8 cellular contexts compared by ENCODE assay signal in the genomic region with DNA sequence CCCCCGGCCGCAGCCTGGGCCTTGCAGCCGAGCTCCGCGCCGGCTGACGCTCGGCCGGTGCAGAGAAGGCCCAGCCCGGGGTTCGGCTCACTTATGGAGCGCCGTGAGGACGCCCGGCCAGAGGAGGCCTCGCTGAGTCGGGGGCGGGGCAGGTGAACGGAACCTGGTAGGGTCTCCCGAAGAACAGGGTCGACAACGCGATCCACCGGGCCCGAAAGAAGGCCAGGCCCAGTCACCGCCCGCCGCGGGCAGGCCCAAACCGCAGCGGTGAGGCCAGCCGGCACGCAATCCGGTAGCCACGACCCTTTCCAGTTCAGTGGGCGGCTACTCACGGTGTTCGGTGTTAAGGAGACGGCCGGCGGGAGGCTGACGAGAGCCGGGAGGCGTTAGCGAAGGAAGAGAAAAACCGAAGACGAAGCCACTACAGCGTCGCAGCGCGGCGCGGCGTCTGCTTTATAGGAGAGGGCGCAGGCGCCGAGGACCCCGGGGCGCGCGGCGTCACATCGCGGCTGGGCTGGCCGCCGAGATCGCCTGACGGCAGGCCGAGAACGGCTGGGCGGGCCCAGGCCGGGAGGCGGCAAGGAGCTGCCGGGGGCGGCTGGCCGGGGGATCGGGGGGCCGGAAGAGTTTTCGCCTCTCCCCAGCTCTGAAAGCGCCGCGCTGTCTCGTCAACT. TPM values are rescaled to one million over a fixed set of nuclear protein-coding genes. Genes with fewer than 3 reads are reported as not detected.
DNase-seq lines count a peak whose midpoint lies in the region; ATAC-seq lines count a peak whose summit lies in the region.

A gene (minus strand): TSS at position 428 of the 674 bp plus-strand sequence. CDS start 2,928 bp downstream, outside the sequence.

- H3K27ac Mint-ChIP-seq in CD4-positive, alpha-beta memory T cell: peak within 1 kb of the TSS; percentile 97 to 99 (median 98)
- peak within 1 kb of the TSS; percentile 97 to 99 for H3K27ac Mint-ChIP-seq in effector memory CD8-positive, alpha-beta T cell
- H3K27ac Mint-ChIP-seq in memory B cell: peak within 1 kb of the TSS; percentile 99

- DNase-seq in CD4-positive, alpha-beta memory T cell: peak; percentile 81 to 94 (median 91)
- DNase-seq in NOMO-1 treated with dmso at 0.1 percent for 144 hours (lab: John Stamatoyannopoulos, UW; ENCODE audit: unreplicated experiment) (peak; percentile 77), memory B cell (ENCODE audit: low spot score in 2 of 2) (peak; percentile 93 to 98)
- DNase-seq in activated CD8-positive, alpha-beta memory T cell treated with anti-CD3 and anti-CD28 coated beads for 48 hours (ENCODE audit: low read depth in 2 of 3, low spot score in 2 of 3): peak; percentile 74 to 85 (median 84)
- DNase-seq in effector memory CD8-positive, alpha-beta T cell: peak; percentile 82 to 91 (median 88)
- DNase-seq in stimulated activated CD8-positive, alpha-beta memory T cell treated with anti-CD3 and anti-CD28 coated beads, Interleukin-12 subunit alpha, Interleukin-12 subunit beta, amount 100 ng/mL, for 1 hour (ENCODE audit: low read depth): peak; percentile 77

- H3K27ac ChIP-seq in CD4-positive, alpha-beta memory T cell (ENCODE audit: low read depth, low read length): peak within 1 kb of the TSS; percentile 97

- H3K27me3 ChIP-seq in CD4-positive, alpha-beta memory T cell (ENCODE audit: insufficient read depth, low read length): no peaks in the 10 kb centered on the region

- H3K9me3 ChIP-seq in CD4-positive, alpha-beta memory T cell (ENCODE audit: control insufficient read depth in 1 of 2, low read length in 2 of 2): no peaks in the 10 kb centered on the region

- peaks cover 42% of the 10 kb centered on the region for H3K4me1 ChIP-seq in CD4-positive, alpha-beta memory T cell (ENCODE audit: insufficient read depth, low read length)

- H3K36me3 ChIP-seq in CD4-positive, alpha-beta memory T cell (ENCODE audit: insufficient read depth, low read length): peaks cover 18% of the 10 kb centered on the region

- H3K4me3 ChIP-seq in CD4-positive, alpha-beta memory T cell (ENCODE audit: low read length in 2 of 2): peak within 1 kb of the TSS; percentile 71 to 89

- peaks cover 18 to 31% of the 10 kb centered on the region in 2 donors for H3K36me3 Mint-ChIP-seq in CD4-positive, alpha-beta memory T cell
- H3K36me3 Mint-ChIP-seq in effector memory CD8-positive, alpha-beta T cell (ENCODE audit: insufficient read depth): peaks cover 58% of the 10 kb centered on the region
- peaks cover 11% of the 10 kb centered on the region for H3K36me3 Mint-ChIP-seq in memory B cell

- peak within 1 kb of the TSS; percentile 98 to 99 (median 98) for H3K4me3 Mint-ChIP-seq in CD4-positive, alpha-beta memory T cell
- H3K4me3 Mint-ChIP-seq in effector memory CD8-positive, alpha-beta T cell: peak within 1 kb of the TSS; percentile 93 to 95
- H3K4me3 Mint-ChIP-seq in memory B cell: peak within 1 kb of the TSS; percentile 94

- CTCF ChIA-PET in CD4-positive, alpha-beta memory T cell (lab: Charles Lee; ENCODE audit: partially characterized antibody): interaction anchor here (1.2 to 4.7 kb wide), 7 partner anchors 24 to 136 kb away, joined by 3 to 35 read pairs (median 4); a partner anchor contains a TSS

- ATAC-seq in GM19397 (IDR thresholded peaks at IDR 0.05; ENCODE audit: unreplicated experiment) (peak; percentile 80), HG03565 (IDR thresholded peaks at IDR 0.05; ENCODE audit: unreplicated experiment) (peak; percentile 60), memory B cell (ENCODE audit: low read depth) (peak; percentile 85)
- ATAC-seq in effector memory CD8-positive, alpha-beta T cell (replicated peaks): peak; percentile 83

- H3K27me3 Mint-ChIP-seq in CD4-positive, alpha-beta memory T cell: no peaks in the 10 kb centered on the region
- H3K27me3 Mint-ChIP-seq in effector memory CD8-positive, alpha-beta T cell: no peaks in the 10 kb centered on the region
- H3K27me3 Mint-ChIP-seq in memory B cell: no peaks in the 10 kb centered on the region

- intact Hi-C loops in CD4-positive, alpha-beta memory T cell (cut with micrococcal nuclease): loop anchor here (1.0 to 10.0 kb wide), 6 partner anchors 28 to 348 kb away; a partner anchor contains a TSS

- peaks cover 21 to 46% (median 31%) of the 10 kb centered on the region in 4 donors for H3K4me1 Mint-ChIP-seq in CD4-positive, alpha-beta memory T cell
- peaks cover 14 to 33% of the 10 kb centered on the region in 2 donors for H3K4me1 Mint-ChIP-seq in effector memory CD8-positive, alpha-beta T cell (ENCODE audit: low read depth in 2 of 2)
- H3K4me1 Mint-ChIP-seq in memory B cell: peaks cover 19% of the 10 kb centered on the region

- POLR2A ChIA-PET in CD4-positive, alpha-beta memory T cell (lab: Charles Lee; ENCODE audit: partially characterized antibody): interaction anchor here (0.5 to 6.2 kb wide), 58 partner anchors 8 to 728 kb away, joined by 3 to 119 read pairs (median 4); a partner anchor contains a TSS

- H3K9me3 Mint-ChIP-seq in CD4-positive, alpha-beta memory T cell: peaks cover 0 to 2% (median 0%) of the 10 kb centered on the region in 8 donors
- H3K9me3 Mint-ChIP-seq in effector memory CD8-positive, alpha-beta T cell: no peaks in the 10 kb centered on the region
- no peaks in the 10 kb centered on the region for H3K9me3 Mint-ChIP-seq in memory B cell

RNA-seq across cellular contexts. Expression of the gene that starts here (rescaled TPM):
- total RNA-seq in CD4-positive, alpha-beta memory T cell: 100 to 1,000 TPM; 234 to 246 TPM
- 1,000 to 10,000 TPM; 1,076 to 1,639 TPM for polyA plus RNA-seq in CD4-positive, alpha-beta memory T cell

Comparison
In these comparisons a context has a peak if more than half of its experiments do, and no peak if none do; other contexts are left out.
1. Peak in every context shown above with its lines: DNase-seq, ATAC-seq, H3K4me3 ChIP-seq and H3K27ac ChIP-seq.